ENCODE assay signal across 1 cellular context in the genomic region with DNA sequence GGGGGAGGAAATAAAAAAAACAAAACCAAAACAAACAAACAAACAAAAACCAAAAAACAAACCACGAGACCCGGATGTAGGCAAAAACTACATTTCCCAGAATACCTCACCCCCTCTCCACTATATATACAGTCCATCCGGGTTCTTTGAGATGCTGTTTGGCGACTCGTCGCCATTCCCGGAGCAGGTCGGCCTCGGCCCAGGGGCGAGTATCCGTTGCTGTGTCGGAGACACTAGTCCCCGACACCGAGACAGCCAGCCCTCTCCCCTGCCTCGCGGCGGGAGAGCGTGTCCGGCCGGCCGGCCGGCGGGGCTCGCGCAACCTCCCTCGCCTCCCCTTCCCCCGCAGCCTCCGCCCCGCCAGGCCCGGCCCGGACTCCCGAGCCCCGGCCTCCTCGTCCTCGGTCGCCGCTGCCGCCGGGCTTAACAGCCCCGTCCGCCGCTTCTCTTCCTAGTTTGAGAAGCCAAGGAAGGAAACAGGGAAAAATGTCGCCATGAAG.
TF ChIP-seq lines count a peak whose summit lies in the region.

A gene (plus strand): TSS at position 154 of the 500 bp plus-strand sequence. CDS start 456 bp downstream, outside the sequence.

TF ChIP-seq in K562, 482 proteins besides CTCF, POLR2A, EP300 and RAD21 (continued from another document):
- TF ChIP-seq, protein P1, sequence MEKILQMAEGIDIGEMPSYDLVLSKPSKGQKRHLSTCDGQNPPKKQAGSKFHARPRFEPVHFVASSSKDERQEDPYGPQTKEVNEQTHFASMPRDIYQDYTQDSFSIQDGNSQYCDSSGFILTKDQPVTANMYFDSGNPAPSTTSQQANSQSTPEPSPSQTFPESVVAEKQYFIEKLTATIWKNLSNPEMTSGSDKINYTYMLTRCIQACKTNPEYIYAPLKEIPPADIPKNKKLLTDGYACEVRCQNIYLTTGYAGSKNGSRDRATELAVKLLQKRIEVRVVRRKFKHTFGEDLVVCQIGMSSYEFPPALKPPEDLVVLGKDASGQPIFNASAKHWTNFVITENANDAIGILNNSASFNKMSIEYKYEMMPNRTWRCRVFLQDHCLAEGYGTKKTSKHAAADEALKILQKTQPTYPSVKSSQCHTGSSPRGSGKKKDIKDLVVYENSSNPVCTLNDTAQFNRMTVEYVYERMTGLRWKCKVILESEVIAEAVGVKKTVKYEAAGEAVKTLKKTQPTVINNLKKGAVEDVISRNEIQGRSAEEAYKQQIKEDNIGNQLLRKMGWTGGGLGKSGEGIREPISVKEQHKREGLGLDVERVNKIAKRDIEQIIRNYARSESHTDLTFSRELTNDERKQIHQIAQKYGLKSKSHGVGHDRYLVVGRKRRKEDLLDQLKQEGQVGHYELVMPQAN (IDR thresholded peaks at IDR 0.05; ENCODE audit: borderline replicate concordance): no peak
- TF ChIP-seq, protein P2, sequence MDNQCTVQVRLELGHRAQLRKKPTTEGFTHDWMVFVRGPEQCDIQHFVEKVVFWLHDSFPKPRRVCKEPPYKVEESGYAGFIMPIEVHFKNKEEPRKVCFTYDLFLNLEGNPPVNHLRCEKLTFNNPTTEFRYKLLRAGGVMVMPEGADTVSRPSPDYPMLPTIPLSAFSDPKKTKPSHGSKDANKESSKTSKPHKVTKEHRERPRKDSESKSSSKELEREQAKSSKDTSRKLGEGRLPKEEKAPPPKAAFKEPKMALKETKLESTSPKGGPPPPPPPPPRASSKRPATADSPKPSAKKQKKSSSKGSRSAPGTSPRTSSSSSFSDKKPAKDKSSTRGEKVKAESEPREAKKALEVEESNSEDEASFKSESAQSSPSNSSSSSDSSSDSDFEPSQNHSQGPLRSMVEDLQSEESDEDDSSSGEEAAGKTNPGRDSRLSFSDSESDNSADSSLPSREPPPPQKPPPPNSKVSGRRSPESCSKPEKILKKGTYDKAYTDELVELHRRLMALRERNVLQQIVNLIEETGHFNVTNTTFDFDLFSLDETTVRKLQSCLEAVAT (IDR thresholded peaks at IDR 0.05): peak; percentile 30 to 45; a peak in 1 of 4 replicates
- TF ChIP-seq ZNF224 (CRISPR knock-in tag; IDR thresholded peaks at IDR 0.05) (no peak), FOXP1 (CRISPR knock-in tag; IDR thresholded peaks at IDR 0.05) (peak; percentile 86), ETS2 (tag; IDR thresholded peaks at IDR 0.05; ENCODE audit: borderline replicate concordance, poor library complexity, severe bottlenecking) (no peak), CREM (IDR thresholded peaks at IDR 0.05; ENCODE audit: low read depth) (peak; percentile 63), NR2C1 (IDR thresholded peaks at IDR 0.05) (no peak; the same call in 1 of the 2 replicates), NR2C1 (tag; IDR thresholded peaks at IDR 0.05) (peak; percentile 34; the same call in 1 of the 2 replicates), WHSC1 (IDR thresholded peaks at IDR 0.05; ENCODE audit: low read length) (no peak), SIN3B (IDR thresholded peaks at IDR 0.05; ENCODE audit: low read depth) (peak; percentile 57), GABPA (tag; conservative IDR thresholded peaks at IDR 0.05; ENCODE audit: low read depth) (peak; percentile 52), ELF4 (CRISPR knock-in tag; IDR thresholded peaks at IDR 0.05) (peak; percentile 68; the same call in 1 of the 2 replicates), MAZ (CRISPR knock-in tag; conservative IDR thresholded peaks at IDR 0.05 in 1 of 2, IDR thresholded peaks at IDR 0.05 in 1 of 2) (peak in 1 of 2 experiments; percentile 46; a peak in 2 of 4 replicates), ARNT (IDR thresholded peaks at IDR 0.05) (0 out of 4 replicates have a peak, but pooled peaks of 1 of the 2 experiments have one; percentile 35), BDP1 (IDR thresholded peaks at IDR 0.05; ENCODE audit: insufficient read depth, insufficient read length) (no peak), FOXJ3 (CRISPR knock-in tag; IDR thresholded peaks at IDR 0.05) (no peak), RBBP5 (IDR thresholded peaks at IDR 0.05; ENCODE audit: borderline replicate concordance, insufficient read depth, low read length, poor library complexity, severe bottlenecking) (peak; percentile 90), NONO (IDR thresholded peaks at IDR 0.05; ENCODE audit: low read depth in 2 of 2, low read length in 1 of 2) (peak; percentile 48 to 57; a peak in 2 of 4 replicates), MCM3 (IDR thresholded peaks at IDR 0.05) (no peak), MCM2 (IDR thresholded peaks at IDR 0.05; ENCODE audit: low read depth) (no peak)
- TF ChIP-seq, protein P3, sequence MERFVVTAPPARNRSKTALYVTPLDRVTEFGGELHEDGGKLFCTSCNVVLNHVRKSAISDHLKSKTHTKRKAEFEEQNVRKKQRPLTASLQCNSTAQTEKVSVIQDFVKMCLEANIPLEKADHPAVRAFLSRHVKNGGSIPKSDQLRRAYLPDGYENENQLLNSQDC (CRISPR knock-in tag; IDR thresholded peaks at IDR 0.05): 0 out of 2 replicates have a peak, but pooled peaks have one; percentile 23
- TF ChIP-seq, protein P4, sequence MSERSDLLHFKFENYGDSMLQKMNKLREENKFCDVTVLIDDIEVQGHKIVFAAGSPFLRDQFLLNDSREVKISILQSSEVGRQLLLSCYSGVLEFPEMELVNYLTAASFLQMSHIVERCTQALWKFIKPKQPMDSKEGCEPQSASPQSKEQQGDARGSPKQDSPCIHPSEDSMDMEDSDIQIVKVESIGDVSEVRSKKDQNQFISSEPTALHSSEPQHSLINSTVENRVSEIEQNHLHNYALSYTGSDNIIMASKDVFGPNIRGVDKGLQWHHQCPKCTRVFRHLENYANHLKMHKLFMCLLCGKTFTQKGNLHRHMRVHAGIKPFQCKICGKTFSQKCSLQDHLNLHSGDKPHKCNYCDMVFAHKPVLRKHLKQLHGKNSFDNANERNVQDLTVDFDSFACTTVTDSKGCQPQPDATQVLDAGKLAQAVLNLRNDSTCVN (CRISPR knock-in tag; IDR thresholded peaks at IDR 0.05): no peak
- TF ChIP-seq, protein P5, sequence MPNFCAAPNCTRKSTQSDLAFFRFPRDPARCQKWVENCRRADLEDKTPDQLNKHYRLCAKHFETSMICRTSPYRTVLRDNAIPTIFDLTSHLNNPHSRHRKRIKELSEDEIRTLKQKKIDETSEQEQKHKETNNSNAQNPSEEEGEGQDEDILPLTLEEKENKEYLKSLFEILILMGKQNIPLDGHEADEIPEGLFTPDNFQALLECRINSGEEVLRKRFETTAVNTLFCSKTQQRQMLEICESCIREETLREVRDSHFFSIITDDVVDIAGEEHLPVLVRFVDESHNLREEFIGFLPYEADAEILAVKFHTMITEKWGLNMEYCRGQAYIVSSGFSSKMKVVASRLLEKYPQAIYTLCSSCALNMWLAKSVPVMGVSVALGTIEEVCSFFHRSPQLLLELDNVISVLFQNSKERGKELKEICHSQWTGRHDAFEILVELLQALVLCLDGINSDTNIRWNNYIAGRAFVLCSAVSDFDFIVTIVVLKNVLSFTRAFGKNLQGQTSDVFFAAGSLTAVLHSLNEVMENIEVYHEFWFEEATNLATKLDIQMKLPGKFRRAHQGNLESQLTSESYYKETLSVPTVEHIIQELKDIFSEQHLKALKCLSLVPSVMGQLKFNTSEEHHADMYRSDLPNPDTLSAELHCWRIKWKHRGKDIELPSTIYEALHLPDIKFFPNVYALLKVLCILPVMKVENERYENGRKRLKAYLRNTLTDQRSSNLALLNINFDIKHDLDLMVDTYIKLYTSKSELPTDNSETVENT (CRISPR knock-in tag; IDR thresholded peaks at IDR 0.05): peak; percentile 90
- TF ChIP-seq, protein P6, sequence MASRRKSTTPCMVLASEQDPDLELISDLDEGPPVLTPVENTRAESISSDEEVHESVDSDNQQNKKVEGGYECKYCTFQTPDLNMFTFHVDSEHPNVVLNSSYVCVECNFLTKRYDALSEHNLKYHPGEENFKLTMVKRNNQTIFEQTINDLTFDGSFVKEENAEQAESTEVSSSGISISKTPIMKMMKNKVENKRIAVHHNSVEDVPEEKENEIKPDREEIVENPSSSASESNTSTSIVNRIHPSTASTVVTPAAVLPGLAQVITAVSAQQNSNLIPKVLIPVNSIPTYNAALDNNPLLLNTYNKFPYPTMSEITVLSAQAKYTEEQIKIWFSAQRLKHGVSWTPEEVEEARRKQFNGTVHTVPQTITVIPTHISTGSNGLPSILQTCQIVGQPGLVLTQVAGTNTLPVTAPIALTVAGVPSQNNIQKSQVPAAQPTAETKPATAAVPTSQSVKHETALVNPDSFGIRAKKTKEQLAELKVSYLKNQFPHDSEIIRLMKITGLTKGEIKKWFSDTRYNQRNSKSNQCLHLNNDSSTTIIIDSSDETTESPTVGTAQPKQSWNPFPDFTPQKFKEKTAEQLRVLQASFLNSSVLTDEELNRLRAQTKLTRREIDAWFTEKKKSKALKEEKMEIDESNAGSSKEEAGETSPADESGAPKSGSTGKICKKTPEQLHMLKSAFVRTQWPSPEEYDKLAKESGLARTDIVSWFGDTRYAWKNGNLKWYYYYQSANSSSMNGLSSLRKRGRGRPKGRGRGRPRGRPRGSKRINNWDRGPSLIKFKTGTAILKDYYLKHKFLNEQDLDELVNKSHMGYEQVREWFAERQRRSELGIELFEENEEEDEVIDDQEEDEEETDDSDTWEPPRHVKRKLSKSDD (conservative IDR thresholded peaks at IDR 0.05; ENCODE audit: low read length): no peak
- TF ChIP-seq, protein P7, sequence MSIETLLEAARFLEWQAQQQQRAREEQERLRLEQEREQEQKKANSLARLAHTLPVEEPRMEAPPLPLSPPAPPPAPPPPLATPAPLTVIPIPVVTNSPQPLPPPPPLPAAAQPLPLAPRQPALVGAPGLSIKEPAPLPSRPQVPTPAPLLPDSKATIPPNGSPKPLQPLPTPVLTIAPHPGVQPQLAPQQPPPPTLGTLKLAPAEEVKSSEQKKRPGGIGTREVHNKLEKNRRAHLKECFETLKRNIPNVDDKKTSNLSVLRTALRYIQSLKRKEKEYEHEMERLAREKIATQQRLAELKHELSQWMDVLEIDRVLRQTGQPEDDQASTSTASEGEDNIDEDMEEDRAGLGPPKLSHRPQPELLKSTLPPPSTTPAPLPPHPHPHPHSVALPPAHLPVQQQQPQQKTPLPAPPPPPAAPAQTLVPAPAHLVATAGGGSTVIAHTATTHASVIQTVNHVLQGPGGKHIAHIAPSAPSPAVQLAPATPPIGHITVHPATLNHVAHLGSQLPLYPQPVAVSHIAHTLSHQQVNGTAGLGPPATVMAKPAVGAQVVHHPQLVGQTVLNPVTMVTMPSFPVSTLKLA (conservative IDR thresholded peaks at IDR 0.05): peak in 1 of 2 experiments; percentile 39; a peak in 1 of 4 replicates
- TF ChIP-seq, protein P8, sequence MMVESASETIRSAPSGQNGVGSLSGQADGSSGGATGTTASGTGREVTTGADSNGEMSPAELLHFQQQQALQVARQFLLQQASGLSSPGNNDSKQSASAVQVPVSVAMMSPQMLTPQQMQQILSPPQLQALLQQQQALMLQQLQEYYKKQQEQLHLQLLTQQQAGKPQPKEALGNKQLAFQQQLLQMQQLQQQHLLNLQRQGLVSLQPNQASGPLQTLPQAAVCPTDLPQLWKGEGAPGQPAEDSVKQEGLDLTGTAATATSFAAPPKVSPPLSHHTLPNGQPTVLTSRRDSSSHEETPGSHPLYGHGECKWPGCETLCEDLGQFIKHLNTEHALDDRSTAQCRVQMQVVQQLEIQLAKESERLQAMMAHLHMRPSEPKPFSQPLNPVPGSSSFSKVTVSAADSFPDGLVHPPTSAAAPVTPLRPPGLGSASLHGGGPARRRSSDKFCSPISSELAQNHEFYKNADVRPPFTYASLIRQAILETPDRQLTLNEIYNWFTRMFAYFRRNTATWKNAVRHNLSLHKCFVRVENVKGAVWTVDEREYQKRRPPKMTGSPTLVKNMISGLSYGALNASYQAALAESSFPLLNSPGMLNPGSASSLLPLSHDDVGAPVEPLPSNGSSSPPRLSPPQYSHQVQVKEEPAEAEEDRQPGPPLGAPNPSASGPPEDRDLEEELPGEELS (CRISPR knock-in tag; IDR thresholded peaks at IDR 0.05; ENCODE audit: borderline replicate concordance): no peak
- TF ChIP-seq, protein P9, sequence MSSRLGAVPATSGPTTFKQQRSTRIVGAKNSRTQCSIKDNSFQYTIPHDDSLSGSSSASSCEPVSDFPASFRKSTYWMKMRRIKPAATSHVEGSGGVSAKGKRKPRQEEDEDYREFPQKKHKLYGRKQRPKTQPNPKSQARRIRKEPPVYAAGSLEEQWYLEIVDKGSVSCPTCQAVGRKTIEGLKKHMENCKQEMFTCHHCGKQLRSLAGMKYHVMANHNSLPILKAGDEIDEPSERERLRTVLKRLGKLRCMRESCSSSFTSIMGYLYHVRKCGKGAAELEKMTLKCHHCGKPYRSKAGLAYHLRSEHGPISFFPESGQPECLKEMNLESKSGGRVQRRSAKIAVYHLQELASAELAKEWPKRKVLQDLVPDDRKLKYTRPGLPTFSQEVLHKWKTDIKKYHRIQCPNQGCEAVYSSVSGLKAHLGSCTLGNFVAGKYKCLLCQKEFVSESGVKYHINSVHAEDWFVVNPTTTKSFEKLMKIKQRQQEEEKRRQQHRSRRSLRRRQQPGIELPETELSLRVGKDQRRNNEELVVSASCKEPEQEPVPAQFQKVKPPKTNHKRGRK (tag; IDR thresholded peaks at IDR 0.05): no peak
